ENCODE assay signal across 8 cellular contexts in genomic region chr21:43864806-43865470, GRCh38. TPM values are rescaled to one million over a fixed set of nuclear protein-coding genes. Genes with fewer than 3 reads are reported as not detected.
A peak's percentile ranks its signal among the peaks of the same experiment; 100 is the strongest.
DNase-seq lines count a peak whose midpoint lies in the region; ATAC-seq, FAIRE-seq and TF ChIP-seq lines count a peak whose summit lies in the region.

TSS of gene AGPAT3 (plus strand) at chr21:43865223. CDS start at chr21:43959682, 94,459 bp downstream.

- H3K9me3 ChIP-seq in neural cell (ENCODE audit: low read length) (no peaks in the 10 kb centered on the region), aorta (ENCODE audit: control insufficient read depth, low read length) (no peaks in the 10 kb centered on the region)

- FAIRE-seq in GM12891 (lab: Jason Lieb, UNC), result no peak

- H3K4me2 ChIP-seq in neural cell (ENCODE audit: low read length), result peak within 1 kb of the TSS; percentile 48

- DNase-seq in GM12891 (ENCODE audit: insufficient read length, low spot score) (peak; percentile 42), LHCN-M2 (ENCODE audit: low read depth) (no peak), fibroblast of the aortic adventitia (ENCODE audit: low read depth) (no peak), aorta (peak in 1 of 2 donors; percentile 78), ACHN (no peak)
- DNase-seq in activated T-cell treated with anti-CD3 and anti-CD28 coated beads, Interleukin-2, amount 50 U/mL, for 24 hours, result peak; percentile 68

- TF ChIP-seq CTCF in fibroblast of the aortic adventitia (IDR thresholded peaks at IDR 0.05; ENCODE audit: insufficient read depth, low read length) (no peak), neural cell (IDR thresholded peaks at IDR 0.05; ENCODE audit: poor library complexity, severe bottlenecking) (no peak)

- no peaks in the 10 kb centered on the region for H3K9me2 ChIP-seq in neural cell (ENCODE audit: insufficient read depth, low read length)

- peaks cover 39% of the 10 kb centered on the region for H3K36me3 Mint-ChIP-seq in activated T-cell treated with anti-CD3 and anti-CD28 coated beads, Interleukin-2, amount 50 U/mL, for 24 hours (ENCODE audit: low read depth)

- no peaks in the 10 kb centered on the region for H3K36me3 ChIP-seq in neural cell (ENCODE audit: insufficient read depth, low read length)
- no peaks in the 10 kb centered on the region for H3K36me3 ChIP-seq in aorta (ENCODE audit: control insufficient read depth in 1 of 2, insufficient read depth in 2 of 2, low read length in 1 of 2)

- H3K27ac Mint-ChIP-seq in activated T-cell treated with anti-CD3 and anti-CD28 coated beads, Interleukin-2, amount 50 U/mL, for 24 hours, result peak within 1 kb of the TSS; percentile 94

- no peak within 1 kb of the TSS for H3K27ac ChIP-seq in neural cell (ENCODE audit: low read length)
- no peak within 1 kb of the TSS for H3K27ac ChIP-seq in aorta (ENCODE audit: low read depth in 1 of 2, low read length in 2 of 2)

- no peaks in the 10 kb centered on the region for H4K20me1 ChIP-seq in neural cell (ENCODE audit: insufficient read depth)

- H3F3A ChIP-seq in neural cell (ENCODE audit: insufficient read depth, low read length, poor library complexity, severe bottlenecking), result no peaks in the 10 kb centered on the region

- no peaks in the 10 kb centered on the region for H3K27me3 Mint-ChIP-seq in activated T-cell treated with anti-CD3 and anti-CD28 coated beads, Interleukin-2, amount 50 U/mL, for 24 hours

- peaks cover 39% of the 10 kb centered on the region for H3K4me1 Mint-ChIP-seq in activated T-cell treated with anti-CD3 and anti-CD28 coated beads, Interleukin-2, amount 50 U/mL, for 24 hours (ENCODE audit: low read depth)

- intact Hi-C loops in aorta (cut with DNase I), result loop anchor here in 1 of 2 donors (5.0 kb wide), 1 partner anchor 67 kb away; no protein-coding TSS in a partner anchor

- H3K9ac ChIP-seq in neural cell (ENCODE audit: low read length), result peak within 1 kb of the TSS; percentile 63

- 1% methylated on average over 35 to 109 of the region's 109 CpGs for WGBS in aorta, 2 donors

- H3K79me2 ChIP-seq in neural cell (replicated peaks; ENCODE audit: insufficient read depth, low read length), result no peaks in the 10 kb centered on the region

- H3K27me3 ChIP-seq in neural cell (ENCODE audit: insufficient read depth, low read depth, low read length) (peaks cover 20% of the 10 kb centered on the region), aorta (ENCODE audit: control insufficient read depth in 1 of 2, insufficient read depth in 2 of 2, low read length in 1 of 2) (no peaks in the 10 kb centered on the region)

- no peaks in the 10 kb centered on the region for H3K4me1 ChIP-seq in aorta (ENCODE audit: control insufficient read depth in 1 of 2, insufficient read depth in 2 of 2, low read length in 2 of 2)

- peak within 1 kb of the TSS; percentile 33 for H2AFZ ChIP-seq in neural cell (ENCODE audit: low read depth, low read length)

- no peak for TF ChIP-seq POLR2A in GM12891 (IDR thresholded peaks at IDR 0.05; ENCODE audit: low read depth, low read length)

- H3K4me3 ChIP-seq in fibroblast of the aortic adventitia (ENCODE audit: low read depth, low read length) (peak within 1 kb of the TSS; percentile 72), neural cell (ENCODE audit: low read length) (peak within 1 kb of the TSS; percentile 79), aorta (ENCODE audit: low read length in 2 of 2) (peak within 1 kb of the TSS; percentile 79 to 96)

- H3K4me3 Mint-ChIP-seq in activated T-cell treated with anti-CD3 and anti-CD28 coated beads, Interleukin-2, amount 50 U/mL, for 24 hours, result peak within 1 kb of the TSS; percentile 84

- no peak for TF ChIP-seq RAD21 in neural cell (conservative IDR thresholded peaks at IDR 0.05)

- TF ChIP-seq EP300 in neural cell (conservative IDR thresholded peaks at IDR 0.05; ENCODE audit: poor library complexity, severe bottlenecking), result no peak

- ATAC-seq in aorta (ENCODE audit: low FRiP score) (no peak), HG02571 (IDR thresholded peaks at IDR 0.05; ENCODE audit: unreplicated experiment) (no peak)

- H3K9me3 Mint-ChIP-seq in activated T-cell treated with anti-CD3 and anti-CD28 coated beads, Interleukin-2, amount 50 U/mL, for 24 hours, result no peaks in the 10 kb centered on the region

- in situ Hi-C loops in ACHN (cut with HindIII; ENCODE audit: low pct_ligation_motif_present, low pct_unique_long_range_greater_than_20kb, low sequenced_read_pairs), result no loop called here

TF ChIP-seq in GM12891, 5 proteins besides CTCF, POLR2A, EP300 and RAD21:
- TF ChIP-seq TAF1 (IDR thresholded peaks at IDR 0.05; ENCODE audit: low read depth, low read length) (0 out of 2 replicates have a peak, but pooled peaks have one; percentile 1), POU2F2 (IDR thresholded peaks at IDR 0.05; ENCODE audit: low read depth, low read length) (no peak)

TF ChIP-seq in neural cell, 6 proteins besides CTCF, POLR2A, EP300 and RAD21:
- TF ChIP-seq MXI1 (conservative IDR thresholded peaks at IDR 0.05; ENCODE audit: poor library complexity, severe bottlenecking) (no peak), EZH2 (IDR thresholded peaks at IDR 0.05; ENCODE audit: borderline replicate concordance, insufficient read depth, low read length, poor library complexity, severe bottlenecking) (no peak), REST (IDR thresholded peaks at IDR 0.05; ENCODE audit: borderline replicate concordance) (no peak), TAF1 (IDR thresholded peaks at IDR 0.05; ENCODE audit: low read depth) (no peak), SMC3 (conservative IDR thresholded peaks at IDR 0.05; ENCODE audit: poor library complexity) (no peak), POLR2AphosphoS5 (IDR thresholded peaks at IDR 0.05) (no peak)

RNA-seq across cellular contexts. Expression of gene AGPAT3, which starts in this region (rescaled TPM):
- 36.9 TPM for polyA plus RNA-seq in GM12891 (2012; ENCODE audit: low read depth, missing spikeins)
- 21.7 and 24.0 TPM in 2 replicates for total RNA-seq in LHCN-M2 (2014; rRNA removed)
- polyA plus RNA-seq in LHCN-M2 (2012), result 22.2 TPM
- total RNA-seq in fibroblast of the aortic adventitia (ENCODE audit: low replicate concordance), result 16.3 and 29.0 TPM in 2 replicates
- polyA plus RNA-seq in neural cell, result 8.4 and 9.3 TPM in 2 replicates
- 18.3 and 20.2 TPM in 2 replicates for polyA minus RNA-seq in neural cell
- 10 to 100 TPM; 36.0 to 45.5 TPM for total RNA-seq in aorta
- 10 to 100 TPM in 1 of 2 donors, 1 to 10 TPM in 1; 8.3 to 11.4 TPM for polyA plus RNA-seq in aorta

Comparison
In these comparisons a context has a peak if more than half of its experiments do, and no peak if none do; other contexts are left out.
1. DNase-seq: peak in GM12891 (single experiment) and activated T-cell treated with anti-CD3 and anti-CD28 coated beads, Interleukin-2, amount 50 U/mL, for 24 hours (single experiment); none in LHCN-M2 (single experiment), fibroblast of the aortic adventitia (single experiment) and ACHN (single experiment).
2. Peak in every context shown above with its lines, with median percentiles within 50 percentile points of each other: H3K4me3 ChIP-seq.